ENCODE assay signal across 15 cellular contexts in the genomic region with DNA sequence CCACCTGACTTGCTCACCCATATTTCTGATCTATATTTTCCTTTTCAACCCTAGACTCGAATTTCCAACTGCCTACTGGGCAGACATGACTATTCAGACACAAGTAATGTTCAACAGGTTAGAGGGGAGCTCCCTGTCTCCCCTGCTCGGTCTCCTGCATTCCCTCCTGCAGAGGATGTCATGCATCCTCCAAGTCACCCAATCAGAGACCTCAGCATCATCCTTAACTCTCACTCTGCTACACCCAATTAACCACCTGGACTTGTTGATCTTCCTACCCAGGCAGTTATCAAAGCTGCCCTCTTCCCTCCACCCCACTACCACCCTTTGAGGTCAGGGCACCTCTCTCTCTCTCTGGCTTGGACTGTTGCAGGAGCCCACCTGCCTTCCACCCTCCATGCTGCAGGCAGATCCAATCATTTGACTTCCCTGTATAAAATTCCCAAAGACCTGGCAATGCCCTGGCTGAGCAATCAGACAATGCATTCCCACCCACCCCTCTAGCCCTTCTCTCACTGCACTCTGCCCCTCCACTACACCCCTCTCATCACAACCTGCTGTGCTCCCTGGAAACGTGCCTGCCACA. TPM values are rescaled to one million over a fixed set of nuclear protein-coding genes. Genes with fewer than 3 reads are reported as not detected.
DNase-seq lines count a peak whose midpoint lies in the region; ATAC-seq and TF ChIP-seq lines count a peak whose summit lies in the region.
"Had no signal": no experiment of that assay in that cellular context is flagged by ENCODE, and none has a peak within 500 bp of the region (broad histone marks: within the 10 kb centered on the region; RNA-seq: fewer than 3 reads in every experiment).

No MANE protein-coding gene starts in this region.

- H3K27ac ChIP-seq in Karpas-422 (ENCODE audit: low read length) = peak overlapping the region; percentile 27; the same call in 1 of the 2 replicates
- H3K27ac ChIP-seq in cingulate gyrus (ENCODE audit: low read depth, low read length) = peak overlapping the region; percentile 32
- H3K27ac ChIP-seq in osteoblast (ENCODE audit: low read depth, low read length) = no peak overlapping the region
- H3K27ac ChIP-seq: A549, HL-60 had no signal

- no peaks in the 10 kb centered on the region for H3K36me3 Mint-ChIP-seq in activated naive CD4-positive, alpha-beta T cell treated with anti-CD3 and anti-CD28 coated beads, Interleukin-2, amount 50 U/mL, for 72 hours
- H3K36me3 Mint-ChIP-seq: CD8-positive, alpha-beta memory T cell had no signal

- no peak for DNase-seq in Karpas-422
- peak; percentile 53 for DNase-seq in osteoblast (ENCODE audit: insufficient read length, low spot score, missing footprints)
- DNase-seq in activated naive CD4-positive, alpha-beta T cell treated with anti-CD3 and anti-CD28 coated beads, Interleukin-2, amount 50 U/mL, for 72 hours (ENCODE audit: low spot score in 2 of 2) = no peak
- no peak for DNase-seq in Kasumi-1 (lab: John Stamatoyannopoulos, UW)
- DNase-seq: Caco-2; CD8-positive, alpha-beta memory T cell; DMS53; GF-D8; GOT3; HFFc6 had no signal

- ATAC-seq in GM21526 (IDR thresholded peaks at IDR 0.05; ENCODE audit: low FRiP score, unreplicated experiment) = no peak
- ATAC-seq in activated naive CD4-positive, alpha-beta T cell treated with anti-CD3 and anti-CD28 coated beads, Interleukin-2, amount 50 U/mL, for 72 hours = no peak
- ATAC-seq: A549 had no signal

- H4K20me1 ChIP-seq in Karpas-422 (ENCODE audit: insufficient read depth, low read depth, low read length) (no peaks in the 10 kb centered on the region), osteoblast (ENCODE audit: insufficient read depth, low read length) (no peaks in the 10 kb centered on the region)

- H3K4me1 ChIP-seq in Karpas-422 (ENCODE audit: low read length) = peaks cover 93% of the 10 kb centered on the region
- no peaks in the 10 kb centered on the region for H3K4me1 ChIP-seq in osteoblast (ENCODE audit: insufficient read depth, low read length)
- H3K4me1 ChIP-seq: HAP-1 had no signal

- H3K4me3 ChIP-seq in Karpas-422 (ENCODE audit: low read length) = no peak overlapping the region
- no peak overlapping the region for H3K4me3 ChIP-seq in osteoblast (ENCODE audit: insufficient read depth, low read length)
- H3K4me3 ChIP-seq: A549, HAP-1 had no signal

- no peak overlapping the region for H2AFZ ChIP-seq in Karpas-422 (ENCODE audit: low read length)
- H2AFZ ChIP-seq in osteoblast (ENCODE audit: low read length) = no peak overlapping the region

- H3K9ac ChIP-seq in Karpas-422 (ENCODE audit: low read length) = 0 out of 2 replicates have a peak overlapping the region, but pooled peaks have one; percentile 17

- H3K79me2 ChIP-seq in Karpas-422 (ENCODE audit: low read length) (no peaks in the 10 kb centered on the region), osteoblast (ENCODE audit: insufficient read depth, low read length) (no peaks in the 10 kb centered on the region)

- H3K9me3 ChIP-seq in Karpas-422 (ENCODE audit: low read length) (no peaks in the 10 kb centered on the region), osteoblast (ENCODE audit: low read depth, low read length) (no peaks in the 10 kb centered on the region)
- H3K9me3 ChIP-seq: A549, Caco-2, HAP-1 had no signal

- H3K27me3 ChIP-seq in Karpas-422 (ENCODE audit: low read length) (no peaks in the 10 kb centered on the region), osteoblast (ENCODE audit: insufficient read depth, low read length) (peaks cover 19% of the 10 kb centered on the region)

- H3K27ac Mint-ChIP-seq in activated naive CD4-positive, alpha-beta T cell treated with anti-CD3 and anti-CD28 coated beads, Interleukin-2, amount 50 U/mL, for 72 hours = no peak overlapping the region
- H3K27ac Mint-ChIP-seq: HFFc6 had no signal

- no peaks in the 10 kb centered on the region for H3K9me2 ChIP-seq in Karpas-422 (replicated peaks; ENCODE audit: insufficient read depth, low read length)

- H3K4me2 ChIP-seq in Karpas-422 (ENCODE audit: low read depth, low read length, poor library complexity, severe bottlenecking) (no peak overlapping the region), osteoblast (ENCODE audit: insufficient read depth, low read length) (no peak overlapping the region)
- H3K4me2 ChIP-seq: A549 had no signal

- no peak for TF ChIP-seq CTCF in osteoblast (IDR thresholded peaks at IDR 0.05; ENCODE audit: extremely low read depth, low read depth, low read length)

- peaks cover 4% of the 10 kb centered on the region; the same call in 1 of the 2 replicates for H3K36me3 ChIP-seq in Karpas-422 (ENCODE audit: insufficient read depth, low read length)
- no peaks in the 10 kb centered on the region for H3K36me3 ChIP-seq in osteoblast (ENCODE audit: insufficient read depth, low read length)
- H3K36me3 ChIP-seq: HAP-1 had no signal

- no peaks in the 10 kb centered on the region for H3K9me3 Mint-ChIP-seq in activated naive CD4-positive, alpha-beta T cell treated with anti-CD3 and anti-CD28 coated beads, Interleukin-2, amount 50 U/mL, for 72 hours
- H3K9me3 Mint-ChIP-seq: CD8-positive, alpha-beta memory T cell; HFFc6 had no signal

RNA-seq across cellular contexts. Expression of a gene that starts 10.9 kb away (rescaled TPM):
- 27.4 and 49.8 TPM in 2 replicates for total RNA-seq in Karpas-422 (2014; rRNA removed; shearing (Covaris generic); ENCODE audit: low replicate concordance)
- total RNA-seq in osteoblast = 0.88 and 1.4 TPM in 2 replicates
- total RNA-seq in activated naive CD4-positive, alpha-beta T cell treated with anti-CD3 and anti-CD28 coated beads, Interleukin-2, amount 50 U/mL, for 72 hours = under 1 TPM; 0.52 to 0.78 TPM

RNA-seq across cellular contexts. Expression of a gene that starts 49.9 kb away (rescaled TPM):
- 5.8 and 10.2 TPM in 2 replicates for total RNA-seq in Karpas-422 (2014; rRNA removed; shearing (Covaris generic); ENCODE audit: low replicate concordance)
- 4.7 and 5.4 TPM in 2 replicates for total RNA-seq in osteoblast
- total RNA-seq in activated naive CD4-positive, alpha-beta T cell treated with anti-CD3 and anti-CD28 coated beads, Interleukin-2, amount 50 U/mL, for 72 hours = 1 to 10 TPM; 2.5 to 5.4 TPM

RNA-seq across cellular contexts. Expression of a gene that starts 57.7 kb away (rescaled TPM):
- 0.07 and 0.63 TPM in 2 replicates for total RNA-seq in Karpas-422 (2014; rRNA removed; shearing (Covaris generic); ENCODE audit: low replicate concordance)
- not detected in 2 replicates for total RNA-seq in osteoblast
- total RNA-seq in activated naive CD4-positive, alpha-beta T cell treated with anti-CD3 and anti-CD28 coated beads, Interleukin-2, amount 50 U/mL, for 72 hours = not detected
- total RNA-seq: Caco-2; CD8-positive, alpha-beta memory T cell; HFFc6 had no signal

Comparison
In these comparisons a context has a peak if more than half of its experiments do, and no peak if none do; other contexts are left out.
1. RNA of a gene that starts 10.9 kb away (total RNA-seq): 27.4 to 49.8 TPM in Karpas-422; 0.88 to 1.4 TPM in osteoblast and 0.52 to 0.78 TPM in activated naive CD4-positive, alpha-beta T cell treated with anti-CD3 and anti-CD28 coated beads, Interleukin-2, amount 50 U/mL, for 72 hours; every median in the first group is over 10 times any median in the second.